ENCODE assay signal across 11 cellular contexts in genomic region chr11:48170840-48171233, GRCh38. TPM values are rescaled to one million over a fixed set of nuclear protein-coding genes. Genes with fewer than 3 reads are reported as not detected.
DNase-seq lines count a peak whose midpoint lies in the region; ATAC-seq and TF ChIP-seq lines count a peak whose summit lies in the region.
"Had no signal": no experiment of that assay in that cellular context is flagged by ENCODE, and none has a peak within 500 bp of the region (broad histone marks: within the 10 kb centered on the region; RNA-seq: fewer than 3 reads in every experiment).

No MANE protein-coding gene starts in this region.

- no peak for DNase-seq in CD4-positive, alpha-beta T cell
- DNase-seq in KBM-7 (peak; percentile 50), C1 segment of cervical spinal cord (lab: John Stamatoyannopoulos, UW) (no peak), NCI-H1092 treated with DMSO at 0.1 percent for 48 hours (lab: John Stamatoyannopoulos, UW) (no peak), ACHN (no peak)
- DNase-seq in effector memory CD8-positive, alpha-beta T cell = no peak
- DNase-seq in activated effector memory CD4-positive, alpha-beta T cell treated with anti-CD3 and anti-CD28 coated beads, Interleukin-2, amount 50 U/mL, for 16 hours = no peak
- DNase-seq: cerebellar nuclear complex, NCI-H524 treated with DMSO at 0.1 percent for 48 hours had no signal

- no peak for TF ChIP-seq CTCF in CD4-positive, alpha-beta T cell (IDR thresholded peaks at IDR 0.05)
- no peak for TF ChIP-seq CTCF in neutrophil (IDR thresholded peaks at IDR 0.05)

- ATAC-seq in CD4-positive, alpha-beta T cell (ENCODE audit: poor library complexity) = no peak
- peak; percentile 33 for ATAC-seq in effector memory CD8-positive, alpha-beta T cell (replicated peaks)

- H3K4me3 ChIP-seq in neutrophil (ENCODE audit: low read depth in 1 of 2, low read length in 1 of 2) = no peak overlapping the region

- H3K9me3 Mint-ChIP-seq in CD4-positive, alpha-beta T cell = no peaks in the 10 kb centered on the region
- H3K9me3 Mint-ChIP-seq in effector memory CD8-positive, alpha-beta T cell = no peaks in the 10 kb centered on the region

- in situ Hi-C loops in KBM-7 (cut with MboI; ENCODE audit: low pct_unique_long_range_greater_than_20kb, low sequenced_read_pairs) = no loop called here
- in situ Hi-C loops in ACHN (cut with HindIII; ENCODE audit: low pct_ligation_motif_present, low pct_unique_long_range_greater_than_20kb, low sequenced_read_pairs) = no loop called here

- POLR2A ChIA-PET in CD4-positive, alpha-beta T cell (lab: Charles Lee) = no interaction called here

- H3K9me3 ChIP-seq in CD4-positive, alpha-beta T cell (ENCODE audit: control insufficient read depth, low read length) = no peaks in the 10 kb centered on the region
- no peaks in the 10 kb centered on the region for H3K9me3 ChIP-seq in neutrophil

- CTCF ChIA-PET in CD4-positive, alpha-beta T cell (lab: Charles Lee) = no interaction called here

- no peak overlapping the region for H3K4me3 Mint-ChIP-seq in CD4-positive, alpha-beta T cell
- H3K4me3 Mint-ChIP-seq in effector memory CD8-positive, alpha-beta T cell = no peak overlapping the region

- peaks cover 47% of the 10 kb centered on the region for H3K36me3 ChIP-seq in neutrophil

- H3K36me3 Mint-ChIP-seq in CD4-positive, alpha-beta T cell (ENCODE audit: low read depth) = peaks cover 25% of the 10 kb centered on the region
- H3K36me3 Mint-ChIP-seq in effector memory CD8-positive, alpha-beta T cell (ENCODE audit: insufficient read depth) = peaks cover 36% of the 10 kb centered on the region

- H3K4me1 Mint-ChIP-seq in CD4-positive, alpha-beta T cell (ENCODE audit: low read depth) = peaks cover 19% of the 10 kb centered on the region
- peaks cover 12 to 14% of the 10 kb centered on the region in 2 donors for H3K4me1 Mint-ChIP-seq in effector memory CD8-positive, alpha-beta T cell (ENCODE audit: low read depth in 2 of 2)

- no peaks in the 10 kb centered on the region for H3K27me3 Mint-ChIP-seq in CD4-positive, alpha-beta T cell
- no peaks in the 10 kb centered on the region for H3K27me3 Mint-ChIP-seq in effector memory CD8-positive, alpha-beta T cell

- H3K4me1 ChIP-seq in neutrophil (ENCODE audit: control insufficient read depth in 1 of 2, insufficient read depth in 1 of 2, low read depth in 1 of 2, low read length in 1 of 2) = peaks cover 0 to 3% of the 10 kb centered on the region in 2 experiments

- intact Hi-C loops in CD4-positive, alpha-beta T cell (cut with DNase I, micrococcal nuclease) = loop anchor here in 1 of 2 experiments (5.0 kb wide), 1 partner anchor 1356 kb away; no protein-coding TSS in a partner anchor

- H3K27ac Mint-ChIP-seq in CD4-positive, alpha-beta T cell = peak overlapping the region; percentile 78
- H3K27ac Mint-ChIP-seq in effector memory CD8-positive, alpha-beta T cell = peak overlapping the region; percentile 83 to 88

- H3K27me3 ChIP-seq in CD4-positive, alpha-beta T cell (ENCODE audit: control insufficient read depth, insufficient read depth, low read length) = no peaks in the 10 kb centered on the region
- no peaks in the 10 kb centered on the region for H3K27me3 ChIP-seq in neutrophil

- H3K27ac ChIP-seq in CD4-positive, alpha-beta T cell (ENCODE audit: low read depth, low read length) = no peak overlapping the region
- peak overlapping the region; percentile 39 for H3K27ac ChIP-seq in neutrophil

RNA-seq across cellular contexts. Expression of gene OR4B1, which starts 45.8 kb away (rescaled TPM):
- not detected for total RNA-seq in CD4-positive, alpha-beta T cell
- total RNA-seq: T-helper 1 cell treated with Interleukin-12 subunit alpha and Interleukin-12 subunit beta and Interleukin-4 antibody, amounts not matched to agents 30 ng/mL and 1 ng/mL, for 36 hours had no signal
